ENCODE assay signal across 8 cellular contexts in genomic region chr15:41772720-41773331, GRCh38. TPM values are rescaled to one million over a fixed set of nuclear protein-coding genes. Genes with fewer than 3 reads are reported as not detected.
DNase-seq lines count a peak whose midpoint lies in the region; ATAC-seq and TF ChIP-seq lines count a peak whose summit lies in the region.

No MANE protein-coding gene starts in this region.

- peak; percentile 57 for TF ChIP-seq CTCF in GM13976 (IDR thresholded peaks at IDR 0.05; ENCODE audit: borderline replicate concordance, control extremely low read depth, extremely low read depth, insufficient read depth, missing control alignments)

- in situ Hi-C loops in GM13976 (cut with MboI; ENCODE audit: low sequenced_read_pairs, unreplicated experiment) = loop anchor here (5.0 kb wide), 1 partner anchor 34 kb away; no protein-coding TSS in a partner anchor

- no peak for ATAC-seq in GM19397 (IDR thresholded peaks at IDR 0.05; ENCODE audit: unreplicated experiment)

- DNase-seq in AG08395 (ENCODE audit: low spot score) (peak; percentile 82), GM13976 (ENCODE audit: low spot score) (peak; percentile 68), NCI-H345 treated with DMSO at 0.1 percent for 48 hours (lab: John Stamatoyannopoulos, UW; ENCODE audit: unreplicated experiment) (peak; percentile 54), dermis microvascular lymphatic vessel endothelial cell (ENCODE audit: low read depth in 2 of 2) (peak; percentile 73 to 83), medulla oblongata (ENCODE audit: extremely low spot score) (peak; percentile 81)
- DNase-seq in activated CD4-positive, alpha-beta T cell treated with anti-CD3 and anti-CD28 coated beads for 24 hours (ENCODE audit: low read depth in 2 of 2) = peak; percentile 12 to 39
- peak; percentile 23 for DNase-seq in stimulated activated CD8-positive, alpha-beta memory T cell treated with anti-CD3 and anti-CD28 coated beads, Interleukin-4, amount 100 ng/mL, for 24 hours (ENCODE audit: low read depth)

RNA-seq across cellular contexts. Expression of gene MAPKBP1, which starts 1.5 kb away (rescaled TPM):
- 8.7 and 9.1 TPM in 2 replicates for total RNA-seq in dermis microvascular lymphatic vessel endothelial cell

RNA-seq across cellular contexts. Expression of gene JMJD7, which starts 55.1 kb away (rescaled TPM):
- total RNA-seq in dermis microvascular lymphatic vessel endothelial cell = 2.4 and 3.4 TPM in 2 replicates

Comparison
In these comparisons a context has a peak if more than half of its experiments do, and no peak if none do; other contexts are left out.
1. DNase-seq: peak in every context shown above with its lines; median percentile 82 in AG08395; 81 in medulla oblongata; 78 in dermis microvascular lymphatic vessel endothelial cell; 68 in GM13976; 54 in NCI-H345 treated with DMSO at 0.1 percent for 48 hours; 26 in activated CD4-positive, alpha-beta T cell treated with anti-CD3 and anti-CD28 coated beads for 24 hours; 23 in stimulated activated CD8-positive, alpha-beta memory T cell treated with anti-CD3 and anti-CD28 coated beads, Interleukin-4, amount 100 ng/mL, for 24 hours.